ENCODE assay signal across 10 cellular contexts in genomic region chr1:185636848-185637247, GRCh38.
A peak's percentile ranks its signal among the peaks of the same experiment; 100 is the strongest.
DNase-seq lines count a peak whose midpoint lies in the region; ATAC-seq lines count a peak whose summit lies in the region.
"Had no signal": no experiment of that assay in that cellular context is flagged by ENCODE, and none has a peak within 500 bp of the region (broad histone marks: within the 10 kb centered on the region; RNA-seq: fewer than 3 reads in every experiment).

No MANE protein-coding gene starts in this region.

- H3K36me3 Mint-ChIP-seq in activated naive CD4-positive, alpha-beta T cell treated with anti-CD3 and anti-CD28 coated beads, Interleukin-2, amount 10 ng/mL, durations not matched to agents 7 days and 5 days: peaks cover 12% of the 10 kb centered on the region
- peaks cover 8 to 26% of the 10 kb centered on the region in 2 donors for H3K36me3 Mint-ChIP-seq in stimulated activated naive B cell treated with anti-CD40 and anti-IgM and Interleukin-4, amounts not matched to agents 10 μg/mL and 1 μg/mL and 100 μg/mL, for 72 hours

- no peak overlapping the region for H3K27ac ChIP-seq in aorta (ENCODE audit: low read depth in 1 of 2, low read length in 2 of 2)

- peaks cover 18% of the 10 kb centered on the region for H3K9me3 Mint-ChIP-seq in activated naive CD4-positive, alpha-beta T cell treated with anti-CD3 and anti-CD28 coated beads, Interleukin-2, amount 10 ng/mL, durations not matched to agents 7 days and 5 days
- peaks cover 16% of the 10 kb centered on the region in 2 donors for H3K9me3 Mint-ChIP-seq in stimulated activated naive B cell treated with anti-CD40 and anti-IgM and Interleukin-4, amounts not matched to agents 10 μg/mL and 1 μg/mL and 100 μg/mL, for 72 hours

- no peaks in the 10 kb centered on the region for H3K9me3 ChIP-seq in aorta (ENCODE audit: control insufficient read depth, low read length)

- no peaks in the 10 kb centered on the region for H3K36me3 ChIP-seq in aorta (ENCODE audit: control insufficient read depth in 1 of 2, insufficient read depth in 2 of 2, low read length in 1 of 2)

- CTCF ChIA-PET in activated naive CD4-positive, alpha-beta T cell treated with anti-CD3 and anti-CD28 coated beads, Interleukin-2, amount 10 ng/mL, durations not matched to agents 7 days and 5 days (lab: Charles Lee): interaction anchor here (0.9 to 3.8 kb wide), 4 partner anchors 15 to 44 kb away, joined by 3 to 9 read pairs (median 4); no protein-coding TSS in a partner anchor

- peaks cover 16% of the 10 kb centered on the region for H3K4me1 Mint-ChIP-seq in activated naive CD4-positive, alpha-beta T cell treated with anti-CD3 and anti-CD28 coated beads, Interleukin-2, amount 10 ng/mL, durations not matched to agents 7 days and 5 days
- peaks cover 9 to 37% of the 10 kb centered on the region in 2 donors for H3K4me1 Mint-ChIP-seq in stimulated activated naive B cell treated with anti-CD40 and anti-IgM and Interleukin-4, amounts not matched to agents 10 μg/mL and 1 μg/mL and 100 μg/mL, for 72 hours

- no peaks in the 10 kb centered on the region for H3K27me3 ChIP-seq in aorta (ENCODE audit: control insufficient read depth in 1 of 2, insufficient read depth in 2 of 2, low read length in 1 of 2)

- H3K4me3 ChIP-seq in aorta (ENCODE audit: low read length in 2 of 2): no peak overlapping the region

- H3K4me3 Mint-ChIP-seq in activated naive CD4-positive, alpha-beta T cell treated with anti-CD3 and anti-CD28 coated beads, Interleukin-2, amount 10 ng/mL, durations not matched to agents 7 days and 5 days: no peak overlapping the region
- H3K4me3 Mint-ChIP-seq in stimulated activated naive B cell treated with anti-CD40 and anti-IgM and Interleukin-4, amounts not matched to agents 10 μg/mL and 1 μg/mL and 100 μg/mL, for 72 hours: peak overlapping the region in 1 of 2 donors; percentile 51

- no peaks in the 10 kb centered on the region for H3K4me1 ChIP-seq in aorta (ENCODE audit: control insufficient read depth in 1 of 2, insufficient read depth in 2 of 2, low read length in 2 of 2)

- DNase-seq in activated naive CD4-positive, alpha-beta T cell treated with anti-CD3 and anti-CD28 coated beads, Interleukin-2, amount 10 ng/mL, durations not matched to agents 7 days and 5 days: peak; percentile 39
- DNase-seq in activated naive CD4-positive, alpha-beta T cell treated with anti-CD3 and anti-CD28 coated beads, Interleukin-2, amount 50 U/mL, for 16 hours: no peak
- peak; percentile 24 for DNase-seq in NOMO-1 treated with DMSO at 0.1 percent for 48 hours (lab: John Stamatoyannopoulos, UW; ENCODE audit: unreplicated experiment)
- DNase-seq in stimulated activated naive B cell treated with anti-CD40 and anti-IgM and Interleukin-4, amounts not matched to agents 10 μg/mL and 1 μg/mL and 100 μg/mL, for 72 hours: peak; percentile 74
- no peak for DNase-seq in H4 (ENCODE audit: low spot score)
- no peak for DNase-seq in AG08396 (ENCODE audit: low spot score)
- no peak for DNase-seq in aorta
- DNase-seq: retina had no signal

- H3K27me3 Mint-ChIP-seq in activated naive CD4-positive, alpha-beta T cell treated with anti-CD3 and anti-CD28 coated beads, Interleukin-2, amount 10 ng/mL, durations not matched to agents 7 days and 5 days: no peaks in the 10 kb centered on the region
- H3K27me3 Mint-ChIP-seq in stimulated activated naive B cell treated with anti-CD40 and anti-IgM and Interleukin-4, amounts not matched to agents 10 μg/mL and 1 μg/mL and 100 μg/mL, for 72 hours: peaks cover 14 to 18% of the 10 kb centered on the region in 2 donors

- ATAC-seq in HG02852 (IDR thresholded peaks at IDR 0.05; ENCODE audit: unreplicated experiment): peak; percentile 99
- ATAC-seq in stimulated activated naive B cell treated with anti-CD40 and anti-IgM and Interleukin-4, amounts not matched to agents 10 μg/mL and 1 μg/mL and 100 μg/mL, for 72 hours (replicated peaks): peak; percentile 98 to 99
- ATAC-seq in aorta (ENCODE audit: low FRiP score): no peak
- ATAC-seq: HCT116 had no signal

- intact Hi-C loops in aorta (cut with DNase I): no loop called here

- peak overlapping the region; percentile 80 for H3K27ac Mint-ChIP-seq in activated naive CD4-positive, alpha-beta T cell treated with anti-CD3 and anti-CD28 coated beads, Interleukin-2, amount 10 ng/mL, durations not matched to agents 7 days and 5 days
- H3K27ac Mint-ChIP-seq in stimulated activated naive B cell treated with anti-CD40 and anti-IgM and Interleukin-4, amounts not matched to agents 10 μg/mL and 1 μg/mL and 100 μg/mL, for 72 hours: peak overlapping the region; percentile 92

Comparison
In these comparisons a context has a peak if more than half of its experiments do, and no peak if none do; other contexts are left out.
1. DNase-seq: peak in activated naive CD4-positive, alpha-beta T cell treated with anti-CD3 and anti-CD28 coated beads, Interleukin-2, amount 10 ng/mL, durations not matched to agents 7 days and 5 days (single experiment), NOMO-1 treated with DMSO at 0.1 percent for 48 hours (single experiment) and stimulated activated naive B cell treated with anti-CD40 and anti-IgM and Interleukin-4, amounts not matched to agents 10 μg/mL and 1 μg/mL and 100 μg/mL, for 72 hours (single experiment); none in activated naive CD4-positive, alpha-beta T cell treated with anti-CD3 and anti-CD28 coated beads, Interleukin-2, amount 50 U/mL, for 16 hours (single experiment), H4 (single experiment), AG08396 (single experiment) and aorta (0 of 2).